36 cellular contexts compared by ENCODE assay signal in the genomic region with DNA sequence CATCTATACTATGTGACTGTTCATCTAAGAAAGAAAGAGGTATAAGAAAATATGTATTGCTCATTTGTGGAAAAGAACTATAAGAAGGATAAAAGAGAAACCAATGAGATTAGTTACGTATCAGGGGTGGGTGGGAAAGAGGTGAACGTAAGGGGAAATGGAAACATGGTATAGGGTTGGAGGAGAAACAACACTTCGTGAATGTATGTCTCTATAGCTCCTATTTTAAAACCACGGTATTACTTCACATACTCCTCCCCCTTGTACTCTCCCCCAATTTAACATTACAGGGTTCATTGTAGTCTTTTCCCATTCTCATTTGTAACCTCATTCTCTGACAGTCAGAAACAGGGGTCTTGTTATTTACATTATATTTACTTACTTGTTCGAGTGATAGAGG.
"Had no signal": no experiment of that assay in that cellular context is flagged by ENCODE, and none has a peak within 500 bp of the region (broad histone marks: within the 10 kb centered on the region; RNA-seq: fewer than 3 reads in every experiment).

No MANE protein-coding gene starts in this region.

- H3K4me3 ChIP-seq: MG63 had no signal

- H3K9me3 ChIP-seq: MG63 had no signal

- DNase-seq: Kasumi-1, MG63, MM.1S, MV-4-11, NCI-H1048, NCI-H1092, NCI-H1092 treated with DMSO at 0.1 percent for 48 hours, NCI-H1105, NCI-H1105 treated with DMSO at 0.1 percent for 48 hours, NCI-H1417, NCI-H1417 treated with DMSO at 0.1 percent for 48 hours, NCI-H1436, NCI-H1436 treated with DMSO at 0.1 percent for 48 hours, NCI-H146, NCI-H1694, NCI-H1694 treated with DMSO at 0.1 percent for 48 hours, NCI-H187, NCI-H187 treated with DMSO at 0.1 percent for 48 hours, NCI-H1930, NCI-H2029, NCI-H2029 treated with DMSO at 0.1 percent for 48 hours, NCI-H2081, NCI-H2081 treated with DMSO at 0.1 percent for 48 hours, NCI-H2107, NCI-H2171, NCI-H2171 treated with DMSO at 0.1 percent for 48 hours, NCI-H2227 treated with DMSO at 0.1 percent for 48 hours, NCI-H226, NCI-H345, NCI-H446, NCI-H446 treated with DMSO at 0.1 percent for 48 hours, NCI-H510A, NCI-H510A treated with DMSO at 0.1 percent for 48 hours, NCI-H524, NCI-H524 treated with DMSO at 0.1 percent for 48 hours, NCI-H526 had no signal

- H3K36me3 ChIP-seq: MG63 had no signal

- H3K27me3 ChIP-seq: MG63 had no signal
